22 cellular contexts compared by ENCODE assay signal in the genomic region with DNA sequence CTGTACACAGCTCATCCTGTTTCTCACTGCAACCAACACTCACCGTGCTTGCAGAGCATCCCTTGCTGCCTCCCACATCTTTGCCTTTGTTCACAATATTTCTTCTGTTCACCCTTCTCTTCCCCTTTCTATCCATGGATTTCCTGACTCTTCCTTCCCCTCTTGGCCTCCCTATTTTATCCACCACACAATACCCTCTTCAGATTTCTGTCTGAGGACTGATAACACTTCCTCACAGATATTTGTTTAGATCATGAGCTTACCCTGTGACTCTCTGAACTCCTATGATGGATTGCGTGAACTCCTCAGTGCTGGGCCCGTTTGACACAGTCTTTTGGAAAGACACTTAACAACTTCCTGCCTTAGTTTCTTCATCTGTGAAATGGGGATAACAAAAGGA.
"Had no signal": no experiment of that assay in that cellular context is flagged by ENCODE, and none has a peak within 500 bp of the region (broad histone marks: within the 10 kb centered on the region; RNA-seq: fewer than 3 reads in every experiment).

No MANE protein-coding gene starts in this region.

- DNase-seq: MM.1S, MV-4-11, NCI-H1048, NCI-H1105, NCI-H1417 treated with DMSO at 0.1 percent for 48 hours, NCI-H146, NCI-H1694 treated with DMSO at 0.1 percent for 48 hours, NCI-H1930, NCI-H2081, NCI-H2107, NCI-H2171, NCI-H226, NCI-H446, NCI-H510A, NCI-H524 treated with DMSO at 0.1 percent for 48 hours, NCI-H69, NCI-H774, SHP77 treated with DMSO at 0.1 percent for 48 hours, SJCRH30 had no signal

- H3K9me3 ChIP-seq: SJCRH30 had no signal

- H3K27me3 ChIP-seq: SJCRH30 had no signal

- H3K36me3 ChIP-seq: SJCRH30 had no signal

- H3K4me3 ChIP-seq: K562, SJCRH30, SK-N-MC had no signal

- H3K27ac ChIP-seq: KMS-11, SJCRH30, SK-N-MC had no signal
